ENCODE assay signal across 1 cellular context in genomic region chr16:3530371-3530914, GRCh38.
TF ChIP-seq lines count a peak whose summit lies in the region.

No MANE protein-coding gene starts in this region.

TF ChIP-seq in K562, 482 proteins besides CTCF, POLR2A, EP300 and RAD21 (continued from another document):
- TF ChIP-seq BRF2 (IDR thresholded peaks at IDR 0.05; ENCODE audit: borderline replicate concordance, insufficient read depth, insufficient read length) (no peak), ZNF184 (CRISPR knock-in tag; IDR thresholded peaks at IDR 0.05) (no peak), CREB1 (IDR thresholded peaks at IDR 0.05) (no peak), CREB1 (CRISPR knock-in tag; IDR thresholded peaks at IDR 0.05) (no peak), HBP1 (CRISPR knock-in tag; IDR thresholded peaks at IDR 0.05) (no peak), XRCC4 (IDR thresholded peaks at IDR 0.05; ENCODE audit: extremely low read depth, insufficient read depth, insufficient read length) (no peak), LCOR (CRISPR knock-in tag; IDR thresholded peaks at IDR 0.05) (no peak), FOXJ2 (tag; IDR thresholded peaks at IDR 0.05) (no peak), HMG20A (CRISPR knock-in tag; conservative IDR thresholded peaks at IDR 0.05) (no peak), HINFP (tag; conservative IDR thresholded peaks at IDR 0.05; ENCODE audit: low read depth) (no peak), SNAPC5 (CRISPR knock-in tag; IDR thresholded peaks at IDR 0.05) (no peak), SRF (CRISPR knock-in tag; IDR thresholded peaks at IDR 0.05) (no peak), CBFB (CRISPR knock-in tag; IDR thresholded peaks at IDR 0.05) (no peak), MYBL2 (IDR thresholded peaks at IDR 0.05; ENCODE audit: low read depth) (no peak), MYBL2 (CRISPR knock-in tag; IDR thresholded peaks at IDR 0.05; ENCODE audit: borderline replicate concordance) (no peak), GABPA (tag; conservative IDR thresholded peaks at IDR 0.05; ENCODE audit: low read depth) (no peak)
TF ChIP-seq in K562: peak in this region for 0.
